Comparison of ENCODE assay signal across 16 cellular contexts in the genomic region with DNA sequence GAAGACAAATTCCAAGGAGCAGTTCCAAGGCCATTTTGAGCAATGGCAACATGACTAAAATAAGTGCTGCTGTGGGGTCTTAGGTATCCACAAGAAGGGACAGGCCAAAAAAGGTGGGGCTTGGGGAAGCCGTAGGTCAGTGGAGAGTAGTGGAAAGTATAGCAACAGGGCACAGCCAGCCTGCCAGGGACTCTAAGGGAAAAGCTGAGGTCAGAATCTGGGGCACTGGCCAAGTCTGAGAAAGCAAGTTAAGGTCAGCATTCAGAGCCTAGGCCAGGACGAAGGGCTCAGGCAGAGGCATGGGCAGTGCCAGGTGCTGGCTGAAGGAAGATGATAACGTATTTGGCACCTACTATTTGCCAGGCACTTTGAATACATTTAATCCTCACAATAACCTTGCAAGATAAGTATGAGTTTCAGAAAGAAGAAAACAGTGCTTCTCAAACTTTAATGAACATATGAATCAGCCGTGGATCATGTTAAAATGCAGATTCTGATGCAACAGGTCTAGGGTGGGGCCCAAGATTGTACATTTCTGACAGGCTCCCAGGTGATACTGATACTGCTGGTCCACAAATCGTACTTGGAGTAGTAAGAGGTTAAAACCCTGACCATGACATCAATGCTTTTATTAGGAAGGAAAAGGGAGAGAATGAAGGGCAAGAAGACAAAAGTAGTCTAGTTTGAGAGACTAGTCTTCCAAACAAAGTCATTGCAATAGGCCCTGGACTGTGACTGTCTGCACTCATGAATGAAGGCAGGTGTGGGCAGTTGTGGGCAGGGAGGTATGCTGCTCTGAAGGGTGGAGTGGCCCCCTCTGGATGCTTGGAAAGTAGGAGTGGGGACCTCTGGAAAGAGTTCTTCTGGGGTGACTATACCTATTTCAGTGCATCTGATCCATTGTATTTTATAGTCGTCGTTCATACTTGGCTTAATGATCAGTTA.
DNase-seq lines count a peak whose midpoint lies in the region; ATAC-seq and TF ChIP-seq lines count a peak whose summit lies in the region.
"Had no signal": no experiment of that assay in that cellular context is flagged by ENCODE, and none has a peak within 500 bp of the region (broad histone marks: within the 10 kb centered on the region; RNA-seq: fewer than 3 reads in every experiment).

No MANE protein-coding gene starts in this region.

- H4K20me1 ChIP-seq in osteoblast (ENCODE audit: insufficient read depth, low read length), result no peaks in the 10 kb centered on the region
- H4K20me1 ChIP-seq: BLaER1 treated with 17β-estradiol and CSF1 and Interleukin-3, amounts not matched to agents 10 nM and 100 nM had no signal

- H3K36me3 ChIP-seq in ascending aorta, result no peaks in the 10 kb centered on the region
- no peaks in the 10 kb centered on the region for H3K36me3 ChIP-seq in gastroesophageal sphincter
- no peaks in the 10 kb centered on the region for H3K36me3 ChIP-seq in osteoblast (ENCODE audit: insufficient read depth, low read length)
- H3K36me3 ChIP-seq: BLaER1 treated with 17β-estradiol and CSF1 and Interleukin-3, amounts not matched to agents 10 nM and 100 nM had no signal

- no peak for TF ChIP-seq POLR2A in gastroesophageal sphincter (IDR thresholded peaks at IDR 0.05)

- H3K27ac ChIP-seq in ascending aorta (peak overlapping the region; percentile 86 to 92), gastroesophageal sphincter (peak overlapping the region; percentile 78 to 87 (median 84)), osteoblast (ENCODE audit: low read depth, low read length) (peak overlapping the region; percentile 62)
- H3K27ac ChIP-seq: BLaER1 treated with 17β-estradiol and CSF1 and Interleukin-3, amounts not matched to agents 10 nM and 100 nM had no signal

- intact Hi-C loops in ascending aorta (cut with DNase I), result loop anchor here (2.0 kb wide), 1 partner anchor 43 kb away; no protein-coding TSS in a partner anchor

- H3K4me1 ChIP-seq in ascending aorta, result peaks cover 10 to 26% of the 10 kb centered on the region in 2 donors
- peaks cover 8 to 23% (median 15%) of the 10 kb centered on the region in 3 donors for H3K4me1 ChIP-seq in gastroesophageal sphincter
- H3K4me1 ChIP-seq in osteoblast (ENCODE audit: insufficient read depth, low read length), result peaks cover 15% of the 10 kb centered on the region
- H3K4me1 ChIP-seq: BLaER1 treated with 17β-estradiol and CSF1 and Interleukin-3, amounts not matched to agents 10 nM and 100 nM had no signal

- no peak for TF ChIP-seq EP300 in gastroesophageal sphincter (IDR thresholded peaks at IDR 0.05)

- DNase-seq in ascending aorta (ENCODE audit: low spot score in 2 of 2), result peak; percentile 34 to 88
- no peak for DNase-seq in osteoblast (ENCODE audit: insufficient read length, low spot score, missing footprints)
- DNase-seq in ureter (ENCODE audit: low spot score), result peak; percentile 45
- no peak for DNase-seq in NCI-H1048 (lab: John Stamatoyannopoulos, UW)
- DNase-seq in SKM-1 (lab: John Stamatoyannopoulos, UW; ENCODE audit: unreplicated experiment), result no peak
- DNase-seq: activated CD8-positive, alpha-beta memory T cell treated with anti-CD3 and anti-CD28 coated beads, Interleukin-2, amount 50 U/mL, for 4 hours; activated naive CD4-positive, alpha-beta T cell treated with anti-CD3 and anti-CD28 coated beads, Interleukin-2, amount 50 U/mL, for 16 hours; glutamatergic neuron; islet precursor cell; NCI-H2081; NCI-H748 treated with DMSO at 0.1 percent for 48 hours had no signal

- peak overlapping the region; percentile 39 for H2AFZ ChIP-seq in osteoblast (ENCODE audit: low read length)

- H3K4me2 ChIP-seq in osteoblast (ENCODE audit: insufficient read depth, low read length), result no peak overlapping the region
- H3K4me2 ChIP-seq: BLaER1 treated with 17β-estradiol and CSF1 and Interleukin-3, amounts not matched to agents 10 nM and 100 nM had no signal

- H3K27me3 ChIP-seq in ascending aorta (no peaks in the 10 kb centered on the region), gastroesophageal sphincter (no peaks in the 10 kb centered on the region), osteoblast (ENCODE audit: insufficient read depth, low read length) (no peaks in the 10 kb centered on the region)
- H3K27me3 ChIP-seq: BLaER1 treated with 17β-estradiol and CSF1 and Interleukin-3, amounts not matched to agents 10 nM and 100 nM had no signal

- TF ChIP-seq CTCF in ascending aorta (IDR thresholded peaks at IDR 0.05) (no peak), gastroesophageal sphincter (IDR thresholded peaks at IDR 0.05) (no peak), osteoblast (IDR thresholded peaks at IDR 0.05; ENCODE audit: extremely low read depth, low read depth, low read length) (no peak)

- no peaks in the 10 kb centered on the region for H3K9me3 ChIP-seq in ascending aorta
- no peaks in the 10 kb centered on the region for H3K9me3 ChIP-seq in gastroesophageal sphincter
- no peaks in the 10 kb centered on the region for H3K9me3 ChIP-seq in osteoblast (ENCODE audit: low read depth, low read length)

- no peak overlapping the region for H3K4me3 ChIP-seq in ascending aorta
- H3K4me3 ChIP-seq in gastroesophageal sphincter, result no peak overlapping the region
- H3K4me3 ChIP-seq in osteoblast (ENCODE audit: insufficient read depth, low read length), result no peak overlapping the region
- H3K4me3 ChIP-seq: BLaER1 treated with 17β-estradiol and CSF1 and Interleukin-3, amounts not matched to agents 10 nM and 100 nM had no signal

- WGBS in gastroesophageal sphincter (ENCODE audit: low coverage in 1 of 2), 2 donors, result 60 to 67% methylated on average over 4 to 7 of the region's 7 CpGs

- no peaks in the 10 kb centered on the region for H3K79me2 ChIP-seq in osteoblast (ENCODE audit: insufficient read depth, low read length)

- peak; percentile 67 for ATAC-seq in gastroesophageal sphincter
- no peak for ATAC-seq in HG02798 (IDR thresholded peaks at IDR 0.05; ENCODE audit: poor library complexity, unreplicated experiment)
- no peak for ATAC-seq in HG03520 (IDR thresholded peaks at IDR 0.05; ENCODE audit: unreplicated experiment)
- ATAC-seq: activated CD4-positive, CD25-positive, alpha-beta regulatory T cell treated with anti-CD3 and anti-CD28 coated beads, Interleukin-2, amount 50 U/mL, for 24 hours had no signal

Comparison
In these comparisons a context has a peak if more than half of its experiments do, and no peak if none do; other contexts are left out.
1. DNase-seq: peak in ascending aorta (2 of 2) and ureter (single experiment); none in osteoblast (single experiment), NCI-H1048 (single experiment) and SKM-1 (single experiment).
2. Peak in every context shown above with its lines, with median percentiles within 50 percentile points of each other: H3K27ac ChIP-seq.